In the genomic region with DNA sequence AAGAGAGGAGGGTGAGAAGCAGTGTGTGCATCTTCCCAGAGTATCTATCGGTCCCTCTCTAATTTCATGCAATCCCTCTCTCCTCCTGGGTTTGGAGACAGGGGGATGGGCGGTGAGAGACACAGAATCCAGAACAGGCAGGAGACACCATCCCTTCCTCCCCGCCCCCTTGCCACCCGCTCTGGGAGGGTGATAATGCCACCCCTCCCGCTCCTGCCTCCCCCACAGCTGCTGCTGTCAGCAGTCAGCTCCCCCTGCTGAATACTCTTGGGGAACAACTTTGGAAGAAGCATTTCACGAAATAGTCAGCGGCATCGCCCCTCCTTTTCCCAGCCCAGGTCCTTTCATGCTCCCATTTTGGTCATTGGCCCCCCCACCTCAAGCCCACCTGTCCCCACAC, we compare ENCODE assay signal across 1 cellular context.
TF ChIP-seq lines count a peak whose summit lies in the region.

No MANE protein-coding gene starts in this region.

TF ChIP-seq in H1, 55 proteins besides CTCF, POLR2A, EP300 and RAD21:
- TF ChIP-seq CBX8 (IDR thresholded peaks at IDR 0.05; ENCODE audit: borderline replicate concordance, low read depth, low read length): no peak
- TF ChIP-seq RBBP5 (IDR thresholded peaks at IDR 0.05; ENCODE audit: borderline replicate concordance, low read depth, low read length): no peak
- no peak for TF ChIP-seq POLR2AphosphoS5 (IDR thresholded peaks at IDR 0.05; ENCODE audit: low read depth, low read length)
- no peak for TF ChIP-seq TAF7 (optimal IDR thresholded peaks at IDR 0.05; ENCODE audit: borderline replicate concordance, low read depth, low read length)
- no peak for TF ChIP-seq MAFK (IDR thresholded peaks at IDR 0.05; ENCODE audit: low read depth, low read length)
- no peak for TF ChIP-seq KDM1A (IDR thresholded peaks at IDR 0.05; ENCODE audit: borderline replicate concordance, low read length)
- no peak for TF ChIP-seq SRF (IDR thresholded peaks at IDR 0.05; ENCODE audit: low read depth, low read length)
- no peak for TF ChIP-seq KDM5A (IDR thresholded peaks at IDR 0.05; ENCODE audit: low read length)
- TF ChIP-seq, protein P1, sequence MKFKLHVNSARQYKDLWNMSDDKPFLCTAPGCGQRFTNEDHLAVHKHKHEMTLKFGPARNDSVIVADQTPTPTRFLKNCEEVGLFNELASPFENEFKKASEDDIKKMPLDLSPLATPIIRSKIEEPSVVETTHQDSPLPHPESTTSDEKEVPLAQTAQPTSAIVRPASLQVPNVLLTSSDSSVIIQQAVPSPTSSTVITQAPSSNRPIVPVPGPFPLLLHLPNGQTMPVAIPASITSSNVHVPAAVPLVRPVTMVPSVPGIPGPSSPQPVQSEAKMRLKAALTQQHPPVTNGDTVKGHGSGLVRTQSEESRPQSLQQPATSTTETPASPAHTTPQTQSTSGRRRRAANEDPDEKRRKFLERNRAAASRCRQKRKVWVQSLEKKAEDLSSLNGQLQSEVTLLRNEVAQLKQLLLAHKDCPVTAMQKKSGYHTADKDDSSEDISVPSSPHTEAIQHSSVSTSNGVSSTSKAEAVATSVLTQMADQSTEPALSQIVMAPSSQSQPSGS (IDR thresholded peaks at IDR 0.05; ENCODE audit: low read length): no peak
- no peak for TF ChIP-seq EGR1 (IDR thresholded peaks at IDR 0.05; ENCODE audit: borderline replicate concordance, low read depth, low read length)
- no peak for TF ChIP-seq CBX5 (IDR thresholded peaks at IDR 0.05; ENCODE audit: low read depth, low read length)
- TF ChIP-seq BRCA1 (IDR thresholded peaks at IDR 0.05; ENCODE audit: low read depth, low read length): no peak
- no peak for TF ChIP-seq NRF1 (IDR thresholded peaks at IDR 0.05; ENCODE audit: low read depth, low read length)
- TF ChIP-seq RXRA (IDR thresholded peaks at IDR 0.05; ENCODE audit: insufficient read depth, low read depth, low read length): no peak
- no peak for TF ChIP-seq SIN3A (conservative IDR thresholded peaks at IDR 0.05 in 1 of 2, IDR thresholded peaks at IDR 0.05 in 1 of 2; ENCODE audit: low read depth in 1 of 2, low read length in 2 of 2)
- no peak for TF ChIP-seq TEAD4 (IDR thresholded peaks at IDR 0.05; ENCODE audit: low read depth, low read length)
- no peak for TF ChIP-seq NANOG (IDR thresholded peaks at IDR 0.05; ENCODE audit: insufficient read depth, low read depth, low read length, poor library complexity, severe bottlenecking)
- no peak for TF ChIP-seq TCF12 (IDR thresholded peaks at IDR 0.05; ENCODE audit: low read depth, low read length)
- no peak for TF ChIP-seq SP2 (IDR thresholded peaks at IDR 0.05; ENCODE audit: low read length)
- no peak for TF ChIP-seq JUN (IDR thresholded peaks at IDR 0.05; ENCODE audit: low read depth, low read length)
